ENCODE assay signal across 8 cellular contexts in the genomic region with DNA sequence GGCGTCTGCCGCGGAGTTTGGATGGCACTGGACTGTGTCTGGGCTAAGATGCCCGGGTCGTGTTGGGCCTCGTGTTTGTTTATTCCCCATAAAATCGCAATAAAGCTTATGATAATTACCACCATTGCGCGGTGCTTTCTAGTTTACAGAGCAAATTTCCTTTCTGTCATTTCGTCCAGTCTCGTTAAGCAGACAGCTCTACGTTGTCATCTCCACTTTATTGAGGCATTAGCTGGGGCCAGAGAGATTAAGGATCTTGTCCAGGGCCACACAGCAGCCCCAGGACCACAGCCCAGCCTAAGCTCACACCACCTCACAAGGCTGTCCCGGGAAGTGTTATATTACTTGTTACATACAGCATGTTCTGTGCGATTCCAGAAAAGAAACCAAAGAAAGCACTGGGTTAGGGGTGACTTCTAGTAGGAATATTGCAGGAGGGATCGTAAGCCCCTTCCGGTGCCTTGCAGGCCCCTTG. TPM values are rescaled to one million over a fixed set of nuclear protein-coding genes. Genes with fewer than 3 reads are reported as not detected.
A peak's percentile ranks its signal among the peaks of the same experiment; 100 is the strongest.
DNase-seq lines count a peak whose midpoint lies in the region; ATAC-seq and TF ChIP-seq lines count a peak whose summit lies in the region.

No MANE protein-coding gene starts in this region.

- POLR2A ChIA-PET in SK-N-SH (lab: Yijun Ruan, JAX) (no interaction called here), activated B cell treated with CpG ODN at 0.5 μM for 24 hours (lab: Charles Lee) (no interaction called here)

- in situ Hi-C loops in transverse colon (cut with MboI; ENCODE audit: low pct_ligation_motif_present in 1 of 4, low pct_unique_long_range_greater_than_20kb in 1 of 4, low sequenced_read_pairs in 3 of 4): loop anchor here (25.0 kb wide), 2 partner anchors 443 to 468 kb away; no protein-coding TSS in a partner anchor

- no peak for TF ChIP-seq POLR2A in transverse colon (IDR thresholded peaks at IDR 0.05)

- H3K4me1 Mint-ChIP-seq in activated B cell treated with CpG ODN at 0.5 μM for 24 hours: peaks cover 4% of the 10 kb centered on the region
- peaks cover 5 to 6% of the 10 kb centered on the region in 2 donors for H3K4me1 Mint-ChIP-seq in immature natural killer cell
- peaks cover 6% of the 10 kb centered on the region for H3K4me1 Mint-ChIP-seq in stimulated activated effector memory CD8-positive, alpha-beta T cell treated with anti-CD3 and anti-CD28 coated beads, Interleukin-12 subunit alpha, Interleukin-12 subunit beta, amount 100 ng/mL, for 72 hours

- peaks cover 0 to 3% of the 10 kb centered on the region in 2 experiments; a peak in 1 of 4 replicates for H3K4me1 ChIP-seq in SK-N-SH (ENCODE audit: control insufficient read depth in 1 of 2, insufficient read depth in 2 of 2, low read depth in 1 of 2, low read length in 1 of 2)
- peaks cover 0 to 20% (median 11%) of the 10 kb centered on the region in 4 donors for H3K4me1 ChIP-seq in transverse colon

- intact Hi-C loops in activated B cell treated with CpG ODN at 0.5 μM for 24 hours (cut with micrococcal nuclease): no loop called here
- intact Hi-C loops in transverse colon (cut with DNase I; ENCODE audit: low total_unique reads): no loop called here

- H3K27me3 ChIP-seq in SK-N-SH (ENCODE audit: insufficient read depth) (peaks cover 7% of the 10 kb centered on the region), transverse colon (peaks cover 34% of the 10 kb centered on the region)

- H3K27me3 Mint-ChIP-seq in activated B cell treated with CpG ODN at 0.5 μM for 24 hours: peaks cover 55% of the 10 kb centered on the region
- peaks cover 13 to 21% (median 16%) of the 10 kb centered on the region in 3 donors for H3K27me3 Mint-ChIP-seq in immature natural killer cell (ENCODE audit: low read depth in 3 of 3)

- H3K9ac ChIP-seq in SK-N-SH: no peak overlapping the region

- CTCF ChIA-PET in SK-N-SH (lab: Yijun Ruan, JAX): interaction anchor here (1.8 to 4.7 kb wide), 3 partner anchors 11 to 87 kb away, joined by 8 to 41 read pairs (median 14); no protein-coding TSS in a partner anchor
- CTCF ChIA-PET in activated B cell treated with CpG ODN at 0.5 μM for 24 hours (lab: Charles Lee): interaction anchor here (1.2 kb wide), 1 partner anchor 11 kb away, joined by 5 read pairs; no protein-coding TSS in a partner anchor

- no peaks in the 10 kb centered on the region for H3K79me2 ChIP-seq in SK-N-SH (ENCODE audit: insufficient read depth)

- H3K36me3 Mint-ChIP-seq in activated B cell treated with CpG ODN at 0.5 μM for 24 hours (ENCODE audit: low read depth): no peaks in the 10 kb centered on the region
- H3K36me3 Mint-ChIP-seq in immature natural killer cell: peaks cover 0 to 3% (median 0%) of the 10 kb centered on the region in 3 donors
- H3K36me3 Mint-ChIP-seq in stimulated activated effector memory CD8-positive, alpha-beta T cell treated with anti-CD3 and anti-CD28 coated beads, Interleukin-12 subunit alpha, Interleukin-12 subunit beta, amount 100 ng/mL, for 72 hours: no peaks in the 10 kb centered on the region

- ATAC-seq in SK-N-SH treated with all-trans-retinoic acid at 6 μM for 48 hours (no peak), activated B cell treated with CpG ODN at 0.5 μM for 24 hours (ENCODE audit: low read depth) (no peak), HG03432 (IDR thresholded peaks at IDR 0.05; ENCODE audit: unreplicated experiment) (no peak), GM18519 (IDR thresholded peaks at IDR 0.05; ENCODE audit: low FRiP score, unreplicated experiment) (no peak)
- no peak for ATAC-seq in stimulated activated effector memory CD8-positive, alpha-beta T cell treated with anti-CD3 and anti-CD28 coated beads, Interleukin-12 subunit alpha, Interleukin-12 subunit beta, amount 100 ng/mL, for 72 hours

- no peaks in the 10 kb centered on the region for H4K20me1 ChIP-seq in SK-N-SH (ENCODE audit: insufficient read depth)

- H3K9me3 ChIP-seq in SK-N-SH (no peaks in the 10 kb centered on the region), transverse colon (no peaks in the 10 kb centered on the region)

- H3K27ac Mint-ChIP-seq in activated B cell treated with CpG ODN at 0.5 μM for 24 hours (no peak overlapping the region), immature natural killer cell (no peak overlapping the region)
- no peak overlapping the region for H3K27ac Mint-ChIP-seq in stimulated activated effector memory CD8-positive, alpha-beta T cell treated with anti-CD3 and anti-CD28 coated beads, Interleukin-12 subunit alpha, Interleukin-12 subunit beta, amount 100 ng/mL, for 72 hours

- H3K4me2 ChIP-seq in SK-N-SH: peak overlapping the region; percentile 69

- TF ChIP-seq EP300 in SK-N-SH (IDR thresholded peaks at IDR 0.05; ENCODE audit: borderline replicate concordance in 1 of 2, low read depth in 1 of 2, low read length in 1 of 2) (no peak), transverse colon (IDR thresholded peaks at IDR 0.05; ENCODE audit: low read depth) (no peak)

- H3K27ac ChIP-seq in SK-N-SH (ENCODE audit: low read depth in 2 of 2, low read length in 1 of 2) (no peak overlapping the region), transverse colon (no peak overlapping the region)

- H3F3A ChIP-seq in SK-N-SH (replicated peaks; ENCODE audit: insufficient read depth): no peaks in the 10 kb centered on the region

- H3K4me3 ChIP-seq in SK-N-SH (ENCODE audit: low read depth in 2 of 2, low read length in 1 of 2) (peak overlapping the region; percentile 37 to 43), transverse colon (peak overlapping the region in 2 of 4 donors; percentile 28 to 42)

- 59% methylated on average over 11 of the region's 16 CpGs for WGBS in SK-N-SH (ENCODE audit: low lambda C conversion rate)
- WGBS in transverse colon (ENCODE audit: low coverage in 1 of 2), 2 donors: 13 to 63% methylated on average over 3 to 16 of the region's 16 CpGs

- no peak for TF ChIP-seq RAD21 in SK-N-SH (IDR thresholded peaks at IDR 0.05; ENCODE audit: low read length)

- no peaks in the 10 kb centered on the region for H3K9me2 ChIP-seq in SK-N-SH

- peak; percentile 42 for DNase-seq in SK-N-SH
- DNase-seq in activated B cell treated with CpG ODN at 0.5 μM for 24 hours: no peak
- DNase-seq in immature natural killer cell: no peak
- DNase-seq in stimulated activated effector memory CD8-positive, alpha-beta T cell treated with anti-CD3 and anti-CD28 coated beads, Interleukin-12 subunit alpha, Interleukin-12 subunit beta, amount 100 ng/mL, for 72 hours (ENCODE audit: low spot score in 2 of 2): no peak
- DNase-seq in transverse colon: no peak

- H3K36me3 ChIP-seq in SK-N-SH (replicated peaks in 1 of 2; ENCODE audit: control insufficient read depth in 1 of 2, insufficient read depth in 2 of 2, low read length in 1 of 2) (no peaks in the 10 kb centered on the region), transverse colon (no peaks in the 10 kb centered on the region)

- H3K9me3 Mint-ChIP-seq in activated B cell treated with CpG ODN at 0.5 μM for 24 hours (no peaks in the 10 kb centered on the region), immature natural killer cell (no peaks in the 10 kb centered on the region)
- no peaks in the 10 kb centered on the region for H3K9me3 Mint-ChIP-seq in stimulated activated effector memory CD8-positive, alpha-beta T cell treated with anti-CD3 and anti-CD28 coated beads, Interleukin-12 subunit alpha, Interleukin-12 subunit beta, amount 100 ng/mL, for 72 hours

- TF ChIP-seq CTCF in SK-N-SH (IDR thresholded peaks at IDR 0.05): no peak
- no peak for TF ChIP-seq CTCF in activated B cell treated with CpG ODN at 0.5 μM for 24 hours (IDR thresholded peaks at IDR 0.05)
- no peak for TF ChIP-seq CTCF in transverse colon (IDR thresholded peaks at IDR 0.05)

- H3K4me3 Mint-ChIP-seq in activated B cell treated with CpG ODN at 0.5 μM for 24 hours (peak overlapping the region; percentile 1), immature natural killer cell (peak overlapping the region in 4 of 5 donors; percentile 0 to 64 (median 28))
- peak overlapping the region; percentile 53 for H3K4me3 Mint-ChIP-seq in stimulated activated effector memory CD8-positive, alpha-beta T cell treated with anti-CD3 and anti-CD28 coated beads, Interleukin-12 subunit alpha, Interleukin-12 subunit beta, amount 100 ng/mL, for 72 hours

- H2AFZ ChIP-seq in SK-N-SH (ENCODE audit: low read depth): peak overlapping the region; percentile 46; the same call in 1 of the 2 replicates

TF ChIP-seq in SK-N-SH, 30 proteins besides CTCF, POLR2A, EP300 and RAD21 (continues in another document):
- TF ChIP-seq FOXM1 (IDR thresholded peaks at IDR 0.05; ENCODE audit: low read depth): no peak
- TF ChIP-seq RFX5 (IDR thresholded peaks at IDR 0.05; ENCODE audit: low read length): no peak
- no peak for TF ChIP-seq TAF1 (IDR thresholded peaks at IDR 0.05; ENCODE audit: borderline replicate concordance, low read depth, low read length)
- no peak for TF ChIP-seq SMC3 (IDR thresholded peaks at IDR 0.05; ENCODE audit: low read depth, low read length)
- no peak for TF ChIP-seq FOSL2 (IDR thresholded peaks at IDR 0.05; ENCODE audit: borderline replicate concordance, low read depth)

TF ChIP-seq in SK-N-SH treated with all-trans-retinoic acid at 6 μM for 48 hours, 23 proteins besides CTCF, POLR2A, EP300 and RAD21 (continues in another document):
- TF ChIP-seq TCF4 (CRISPR knock-in tag; IDR thresholded peaks at IDR 0.05; ENCODE audit: borderline replicate concordance) (no peak), ARNTL (CRISPR knock-in tag; IDR thresholded peaks at IDR 0.05; ENCODE audit: borderline replicate concordance, low read depth) (no peak), PPARA (CRISPR knock-in tag; IDR thresholded peaks at IDR 0.05; ENCODE audit: borderline replicate concordance) (no peak), SNAI2 (CRISPR knock-in tag; IDR thresholded peaks at IDR 0.05) (no peak), ISL1 (CRISPR knock-in tag; IDR thresholded peaks at IDR 0.05) (no peak), ZFP30 (CRISPR knock-in tag; IDR thresholded peaks at IDR 0.05) (no peak), TOX (CRISPR knock-in tag; IDR thresholded peaks at IDR 0.05; ENCODE audit: borderline replicate concordance) (no peak), GLIS3 (CRISPR knock-in tag; IDR thresholded peaks at IDR 0.05) (no peak), RARB (CRISPR knock-in tag; IDR thresholded peaks at IDR 0.05) (no peak)

RNA-seq across cellular contexts. Expression of a gene that starts 6.4 kb away (rescaled TPM):
- polyA plus RNA-seq in SK-N-SH (2012; rRNA removed) (not detected in 2 replicates), immature natural killer cell (not detected)
- polyA plus RNA-seq in SK-N-SH (2012; cell fraction: cytosol; rRNA removed): under 0.01 and 0.03 TPM in 2 replicates
- polyA plus RNA-seq in SK-N-SH (2012; cell fraction: nucleus; rRNA removed): 0.01 and 0.05 TPM in 2 replicates
- total RNA-seq in activated B cell treated with CpG ODN at 0.5 μM for 24 hours (not detected in 2 replicates), transverse colon (10 to 100 TPM in 1 of 4 donors, 1 to 10 TPM in 2, under 1 TPM in 1; 0.40 to 20.3 (median 2.2) TPM)

Comparison
In these comparisons a context has a peak if more than half of its experiments do, and no peak if none do; other contexts are left out.
1. H3K4me3 Mint-ChIP-seq: peak in every context shown above with its lines; median percentile 53 in stimulated activated effector memory CD8-positive, alpha-beta T cell treated with anti-CD3 and anti-CD28 coated beads, Interleukin-12 subunit alpha, Interleukin-12 subunit beta, amount 100 ng/mL, for 72 hours; 28 in immature natural killer cell; 1 in activated B cell treated with CpG ODN at 0.5 μM for 24 hours.